ENCODE assay signal across 2 cellular contexts in genomic region chr4:16250665-16251365, GRCh38.
TF ChIP-seq lines count a peak whose summit lies in the region.

No MANE protein-coding gene starts in this region.

TF ChIP-seq in GM23338, 12 proteins besides CTCF, POLR2A, EP300 and RAD21:
- TF ChIP-seq EZH2phosphoT487 (IDR thresholded peaks at IDR 0.05; ENCODE audit: unreplicated experiment) (no peak), ZNF331 (CRISPR knock-in tag; IDR thresholded peaks at IDR 0.05; ENCODE audit: low read depth) (no peak), POLR2AphosphoS5 (IDR thresholded peaks at IDR 0.05; ENCODE audit: low read depth) (no peak), ZNF462 (CRISPR knock-in tag; IDR thresholded peaks at IDR 0.05) (no peak), CREB1 (CRISPR knock-in tag; IDR thresholded peaks at IDR 0.05; ENCODE audit: low read depth) (no peak), ZNF114 (CRISPR knock-in tag; IDR thresholded peaks at IDR 0.05) (no peak), ETS1 (IDR thresholded peaks at IDR 0.05) (no peak), STAT1 (IDR thresholded peaks at IDR 0.05; ENCODE audit: unreplicated experiment) (no peak), JUNB (IDR thresholded peaks at IDR 0.05; ENCODE audit: unreplicated experiment) (no peak), REST (IDR thresholded peaks at IDR 0.05; ENCODE audit: unreplicated experiment) (no peak), EZH2 (IDR thresholded peaks at IDR 0.05; ENCODE audit: low read depth, unreplicated experiment) (no peak)

TF ChIP-seq in H1, 55 proteins besides CTCF, POLR2A, EP300 and RAD21:
- no peak for TF ChIP-seq SRF (IDR thresholded peaks at IDR 0.05; ENCODE audit: low read depth, low read length)
- no peak for TF ChIP-seq RNF2 (IDR thresholded peaks at IDR 0.05; ENCODE audit: borderline replicate concordance, low read depth, low read length, missing control alignments, poor library complexity, severe bottlenecking)
- no peak for TF ChIP-seq KDM5A (IDR thresholded peaks at IDR 0.05; ENCODE audit: low read length)
- no peak for TF ChIP-seq CBX8 (IDR thresholded peaks at IDR 0.05; ENCODE audit: borderline replicate concordance, low read depth, low read length)
